Comparison of ENCODE assay signal across 6 cellular contexts in genomic region chr1:154956557-154956956, GRCh38. TPM values are rescaled to one million over a fixed set of nuclear protein-coding genes. Genes with fewer than 3 reads are reported as not detected.
DNase-seq lines count a peak whose midpoint lies in the region; ATAC-seq lines count a peak whose summit lies in the region.

No MANE protein-coding gene starts in this region.

- peak overlapping the region; percentile 91 for H3K4me3 Mint-ChIP-seq in stimulated activated naive CD8-positive, alpha-beta T cell treated with anti-CD3 and anti-CD28 coated beads, Interleukin-15, Interleukin-2, amounts not matched to agents 100 ng/mL and 50 ng/mL, for 24 hours

- peak overlapping the region; percentile 26; the same call in 1 of the 2 replicates for H3K4me3 ChIP-seq in iPS DF 6.9 (ENCODE audit: low read length)
- peak overlapping the region; percentile 21 to 74 for H3K4me3 ChIP-seq in aorta (ENCODE audit: low read length in 2 of 2)

- intact Hi-C loops in aorta (cut with DNase I): loop anchor here in 1 of 2 donors (5.0 kb wide), 1 partner anchor 61 kb away; no protein-coding TSS in a partner anchor

- H3K36me3 ChIP-seq in iPS DF 6.9 (ENCODE audit: control insufficient read depth, insufficient read depth, low read length) (0 out of 2 replicates have a peak, but pooled peaks cover 6% of the 10 kb centered on the region), aorta (ENCODE audit: control insufficient read depth in 1 of 2, insufficient read depth in 2 of 2, low read length in 1 of 2) (no peaks in the 10 kb centered on the region)

- no peaks in the 10 kb centered on the region for H3K9me3 ChIP-seq in iPS DF 6.9 (ENCODE audit: control insufficient read depth, insufficient read depth, low read length)
- no peaks in the 10 kb centered on the region for H3K9me3 ChIP-seq in aorta (ENCODE audit: control insufficient read depth, low read length)

- no peaks in the 10 kb centered on the region for H3K9me3 Mint-ChIP-seq in stimulated activated naive CD8-positive, alpha-beta T cell treated with anti-CD3 and anti-CD28 coated beads, Interleukin-15, Interleukin-2, amounts not matched to agents 100 ng/mL and 50 ng/mL, for 24 hours

- WGBS in iPS DF 6.9 (ENCODE audit: insufficient coverage, insufficient read length): no CpG with 5 or more reads among the region's 6 CpGs
- WGBS in aorta, 2 donors: 2 to 3% methylated on average over 6 of the region's 6 CpGs

- peak overlapping the region; percentile 95 for H3K27ac Mint-ChIP-seq in stimulated activated naive CD8-positive, alpha-beta T cell treated with anti-CD3 and anti-CD28 coated beads, Interleukin-15, Interleukin-2, amounts not matched to agents 100 ng/mL and 50 ng/mL, for 24 hours

- peaks cover 77% of the 10 kb centered on the region for H3K4me1 Mint-ChIP-seq in stimulated activated naive CD8-positive, alpha-beta T cell treated with anti-CD3 and anti-CD28 coated beads, Interleukin-15, Interleukin-2, amounts not matched to agents 100 ng/mL and 50 ng/mL, for 24 hours (ENCODE audit: low read depth)

- ATAC-seq in stimulated activated naive CD8-positive, alpha-beta T cell treated with anti-CD3 and anti-CD28 coated beads, Interleukin-15, Interleukin-2, amounts not matched to agents 100 U/mL and 50 U/mL, for 24 hours: no peak
- ATAC-seq in aorta (ENCODE audit: low FRiP score) (peak; percentile 53), GM19452 (IDR thresholded peaks at IDR 0.05; ENCODE audit: unreplicated experiment) (no peak), GM19324 (IDR thresholded peaks at IDR 0.05; ENCODE audit: low FRiP score, unreplicated experiment) (no peak)

- H3K27me3 ChIP-seq in iPS DF 6.9 (ENCODE audit: control insufficient read depth, insufficient read depth, low read length) (no peaks in the 10 kb centered on the region), aorta (ENCODE audit: control insufficient read depth in 1 of 2, insufficient read depth in 2 of 2, low read length in 1 of 2) (no peaks in the 10 kb centered on the region)

- no peak for DNase-seq in stimulated activated naive CD8-positive, alpha-beta T cell treated with anti-CD3 and anti-CD28 coated beads, Interleukin-15, Interleukin-2, amounts not matched to agents 100 U/mL and 50 U/mL, for 24 hours
- DNase-seq in iPS DF 6.9 (ENCODE audit: low read depth, low spot score) (no peak), aorta (peak in 1 of 2 donors; percentile 64)

- H3K27ac ChIP-seq in iPS DF 6.9 (ENCODE audit: low read length): no peak overlapping the region
- H3K27ac ChIP-seq in aorta (ENCODE audit: low read depth in 1 of 2, low read length in 2 of 2): peak overlapping the region in 1 of 2 donors; percentile 86

- peaks cover 4% of the 10 kb centered on the region for H3K36me3 Mint-ChIP-seq in stimulated activated naive CD8-positive, alpha-beta T cell treated with anti-CD3 and anti-CD28 coated beads, Interleukin-15, Interleukin-2, amounts not matched to agents 100 ng/mL and 50 ng/mL, for 24 hours (ENCODE audit: low read depth)

- peaks cover 7% of the 10 kb centered on the region; the same call in 1 of the 2 replicates for H3K4me1 ChIP-seq in iPS DF 6.9 (ENCODE audit: control insufficient read depth, insufficient read depth, low read length)
- H3K4me1 ChIP-seq in aorta (ENCODE audit: control insufficient read depth in 1 of 2, insufficient read depth in 2 of 2, low read length in 2 of 2): peaks cover 0 to 5% of the 10 kb centered on the region in 2 donors

- no peaks in the 10 kb centered on the region for H3K27me3 Mint-ChIP-seq in stimulated activated naive CD8-positive, alpha-beta T cell treated with anti-CD3 and anti-CD28 coated beads, Interleukin-15, Interleukin-2, amounts not matched to agents 100 ng/mL and 50 ng/mL, for 24 hours

RNA-seq across cellular contexts. Expression of gene PBXIP1, which starts 0.7 kb away (rescaled TPM):
- total RNA-seq in aorta: 100 to 1,000 TPM; 106 to 119 TPM
- 100 to 1,000 TPM in 1 of 2 donors, 10 to 100 TPM in 1; 95.3 to 169 TPM for polyA plus RNA-seq in aorta

RNA-seq across cellular contexts. Expression of gene PYGO2, which starts 5.0 kb away (rescaled TPM):
- total RNA-seq in aorta: 10 to 100 TPM; 17.3 to 23.6 TPM
- polyA plus RNA-seq in aorta: 10 to 100 TPM; 11.6 to 16.6 TPM

RNA-seq across cellular contexts. Expression of gene SHC1, which starts 14.0 kb away (rescaled TPM):
- total RNA-seq in aorta: 100 to 1,000 TPM; 165 to 182 TPM
- 100 to 1,000 TPM in 1 of 2 donors, 10 to 100 TPM in 1; 39.1 to 179 TPM for polyA plus RNA-seq in aorta

RNA-seq across cellular contexts. Expression of gene CKS1B, which starts 17.9 kb away (rescaled TPM):
- 10 to 100 TPM; 19.3 to 25.5 TPM for total RNA-seq in aorta
- 10 to 100 TPM; 38.9 to 58.9 TPM for polyA plus RNA-seq in aorta

RNA-seq across cellular contexts. Expression of gene PMVK, which starts 20.0 kb away (rescaled TPM):
- total RNA-seq in aorta: 10 to 100 TPM; 21.9 to 27.3 TPM
- polyA plus RNA-seq in aorta: 10 to 100 TPM; 40.4 to 52.7 TPM
